23 cellular contexts compared by ENCODE assay signal in the genomic region with DNA sequence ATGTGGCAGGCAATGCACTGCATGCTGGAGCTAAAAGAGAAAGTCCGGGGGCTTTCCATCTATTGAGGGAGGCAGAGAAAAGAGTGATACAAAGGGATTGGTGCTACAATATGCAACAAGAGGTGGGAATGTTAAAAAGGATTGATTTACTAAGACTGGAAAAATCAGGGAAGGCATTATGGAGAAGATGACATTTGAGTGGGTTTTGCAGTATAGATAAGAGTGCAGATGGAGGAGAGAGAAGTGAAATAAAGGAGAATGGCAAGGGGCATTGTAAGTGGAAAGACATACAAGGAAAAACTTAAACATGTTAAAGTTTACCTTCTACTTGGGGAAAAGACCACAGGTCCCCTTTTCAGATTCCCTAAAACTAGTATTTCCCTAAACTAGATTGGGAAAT.
DNase-seq lines count a peak whose midpoint lies in the region; TF ChIP-seq lines count a peak whose summit lies in the region.
"Had no signal": no experiment of that assay in that cellular context is flagged by ENCODE, and none has a peak within 500 bp of the region (broad histone marks: within the 10 kb centered on the region; RNA-seq: fewer than 3 reads in every experiment).

No MANE protein-coding gene starts in this region.

- peaks cover 5% of the 10 kb centered on the region for H3K4me1 ChIP-seq in HEK293 (ENCODE audit: control insufficient read depth, insufficient read depth, low read length)
- no peaks in the 10 kb centered on the region for H3K4me1 ChIP-seq in uterus
- H3K4me1 ChIP-seq: BE2C, BLaER1 had no signal

- H3K9me3 ChIP-seq in HEK293 (ENCODE audit: control insufficient read depth, insufficient read depth, low read depth, low read length) (no peaks in the 10 kb centered on the region), uterus (no peaks in the 10 kb centered on the region)
- H3K9me3 ChIP-seq: BE2C had no signal

- TF ChIP-seq POLR2A in uterus (IDR thresholded peaks at IDR 0.05), result no peak

- TF ChIP-seq CTCF in HEK293 (tag by site-specific recombination; IDR thresholded peaks at IDR 0.05), result no peak
- TF ChIP-seq CTCF in nephron (IDR thresholded peaks at IDR 0.05; ENCODE audit: unreplicated experiment in 3 of 3), result no peak
- TF ChIP-seq CTCF in progenitor cell of endocrine pancreas (IDR thresholded peaks at IDR 0.05; ENCODE audit: unreplicated experiment), result no peak
- TF ChIP-seq CTCF in uterus (IDR thresholded peaks at IDR 0.05), result no peak

- H3K4me3 ChIP-seq in HEK293 (ENCODE audit: low read depth, low read length), result no peak overlapping the region
- H3K4me3 ChIP-seq in uterus, result no peak overlapping the region
- H3K4me3 ChIP-seq: BLaER1, GM12878 had no signal

- CTCF ChIA-PET in HEK293 (lab: Yijun Ruan, JAX), result no interaction called here

- intact Hi-C loops in uterus (cut with DNase I; ENCODE audit: low total_unique reads), result no loop called here

- H3K9me3 Mint-ChIP-seq in nephron (peaks cover 9% of the 10 kb centered on the region), progenitor cell of endocrine pancreas (ENCODE audit: low read depth) (peaks cover 8% of the 10 kb centered on the region)
- H3K9me3 Mint-ChIP-seq: CD8-positive, alpha-beta memory T cell had no signal

- H3K27ac Mint-ChIP-seq in nephron, result peak overlapping the region in 2 of 3 experiments; percentile 1 to 17
- H3K27ac Mint-ChIP-seq in progenitor cell of endocrine pancreas, result peak overlapping the region; percentile 15
- H3K27ac Mint-ChIP-seq: CD14-positive monocyte; CD4-positive, alpha-beta memory T cell; CD4-positive, CD25-positive, alpha-beta regulatory T cell; CD8-positive, alpha-beta memory T cell had no signal

- H3K27me3 Mint-ChIP-seq in nephron (ENCODE audit: low read depth), result no peaks in the 10 kb centered on the region
- no peaks in the 10 kb centered on the region for H3K27me3 Mint-ChIP-seq in progenitor cell of endocrine pancreas
- H3K27me3 Mint-ChIP-seq: CD4-positive, alpha-beta memory T cell had no signal

- DNase-seq in progenitor cell of endocrine pancreas (ENCODE audit: low spot score, unreplicated experiment) (no peak), uterus (no peak), NCI-H524 treated with DMSO at 0.1 percent for 48 hours (lab: John Stamatoyannopoulos, UW) (no peak)
- DNase-seq: 8988T; ACHN; BE2C; C1 segment of cervical spinal cord; CD4-positive, alpha-beta memory T cell; CD4-positive, CD25-positive, alpha-beta regulatory T cell; CD8-positive, alpha-beta memory T cell; COR-L47; DMS 273 treated with DMSO at 0.1 percent for 48 hours; DMS153; DMS53; DMS79; DND-41; EL; GDM1 had no signal

- H3K27me3 ChIP-seq in uterus, result no peaks in the 10 kb centered on the region
- H3K27me3 ChIP-seq: BE2C, BLaER1 had no signal

- no peak overlapping the region for H3K27ac ChIP-seq in HEK293 (ENCODE audit: extremely low read depth, low read depth, low read length)
- no peak overlapping the region for H3K27ac ChIP-seq in uterus
- H3K27ac ChIP-seq: BLaER1 had no signal

- H3K36me3 ChIP-seq in HEK293 (ENCODE audit: control insufficient read depth in 2 of 2, insufficient read depth in 1 of 2, low read length in 2 of 2), result no peaks in the 10 kb centered on the region
- H3K36me3 ChIP-seq in uterus, result no peaks in the 10 kb centered on the region
- H3K36me3 ChIP-seq: BE2C, BLaER1 had no signal

- POLR2A ChIA-PET in HEK293 (lab: Yijun Ruan, JAX), result no interaction called here

- H3K4me3 Mint-ChIP-seq in nephron, result no peak overlapping the region
- H3K4me3 Mint-ChIP-seq in progenitor cell of endocrine pancreas (ENCODE audit: low read depth), result no peak overlapping the region
- H3K4me3 Mint-ChIP-seq: CD14-positive monocyte; CD4-positive, alpha-beta memory T cell; CD4-positive, CD25-positive, alpha-beta regulatory T cell; CD8-positive, alpha-beta memory T cell had no signal

- peaks cover 17% of the 10 kb centered on the region for H3K36me3 Mint-ChIP-seq in nephron (ENCODE audit: low read depth)
- H3K36me3 Mint-ChIP-seq in progenitor cell of endocrine pancreas (ENCODE audit: insufficient read depth), result peaks cover 6% of the 10 kb centered on the region
- H3K36me3 Mint-ChIP-seq: CD14-positive monocyte had no signal

- H3K4me1 Mint-ChIP-seq in nephron (peaks cover 50% of the 10 kb centered on the region), progenitor cell of endocrine pancreas (ENCODE audit: low read depth) (peaks cover 33% of the 10 kb centered on the region)
- H3K4me1 Mint-ChIP-seq: CD14-positive monocyte; CD4-positive, alpha-beta memory T cell; CD4-positive, CD25-positive, alpha-beta regulatory T cell had no signal

TF ChIP-seq in HEK293, 187 proteins besides CTCF, POLR2A, EP300 and RAD21:
- TF ChIP-seq ZFP3 (tag by site-specific recombination; IDR thresholded peaks at IDR 0.05; ENCODE audit: low read depth), result peak; percentile 79
- no peak for TF ChIP-seq SCRT2 (tag by site-specific recombination; IDR thresholded peaks at IDR 0.05)
